In the genomic region with DNA sequence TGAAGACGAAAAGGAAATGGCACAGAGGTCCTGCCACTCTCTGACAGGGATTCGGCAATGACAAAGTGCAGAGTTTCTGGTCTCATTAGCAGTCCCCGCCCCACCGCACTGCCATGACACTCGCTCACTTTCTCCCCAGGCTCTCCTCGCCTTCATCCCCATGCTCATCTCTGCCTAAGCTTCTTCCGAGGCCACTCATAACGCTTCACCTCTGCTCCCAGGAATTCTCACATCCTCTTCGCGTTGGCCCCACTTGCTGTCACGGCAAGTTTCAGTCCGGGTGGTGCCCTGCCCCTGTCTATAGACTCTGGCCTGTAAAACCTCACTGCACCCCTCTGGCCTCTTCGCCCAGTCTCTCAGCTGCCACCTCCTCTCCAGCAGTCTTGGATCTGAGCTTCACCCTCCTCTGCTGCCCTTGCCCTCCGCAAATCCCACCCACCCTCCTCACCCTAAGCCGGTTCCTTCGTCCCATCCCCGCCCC, we compare ENCODE assay signal across 1 cellular context.
TF ChIP-seq lines count a peak whose summit lies in the region.

No MANE protein-coding gene starts in this region.

TF ChIP-seq in GM12878, 131 proteins besides CTCF, POLR2A, EP300 and RAD21 (continued from another document and continues in another):
- TF ChIP-seq, protein P1, sequence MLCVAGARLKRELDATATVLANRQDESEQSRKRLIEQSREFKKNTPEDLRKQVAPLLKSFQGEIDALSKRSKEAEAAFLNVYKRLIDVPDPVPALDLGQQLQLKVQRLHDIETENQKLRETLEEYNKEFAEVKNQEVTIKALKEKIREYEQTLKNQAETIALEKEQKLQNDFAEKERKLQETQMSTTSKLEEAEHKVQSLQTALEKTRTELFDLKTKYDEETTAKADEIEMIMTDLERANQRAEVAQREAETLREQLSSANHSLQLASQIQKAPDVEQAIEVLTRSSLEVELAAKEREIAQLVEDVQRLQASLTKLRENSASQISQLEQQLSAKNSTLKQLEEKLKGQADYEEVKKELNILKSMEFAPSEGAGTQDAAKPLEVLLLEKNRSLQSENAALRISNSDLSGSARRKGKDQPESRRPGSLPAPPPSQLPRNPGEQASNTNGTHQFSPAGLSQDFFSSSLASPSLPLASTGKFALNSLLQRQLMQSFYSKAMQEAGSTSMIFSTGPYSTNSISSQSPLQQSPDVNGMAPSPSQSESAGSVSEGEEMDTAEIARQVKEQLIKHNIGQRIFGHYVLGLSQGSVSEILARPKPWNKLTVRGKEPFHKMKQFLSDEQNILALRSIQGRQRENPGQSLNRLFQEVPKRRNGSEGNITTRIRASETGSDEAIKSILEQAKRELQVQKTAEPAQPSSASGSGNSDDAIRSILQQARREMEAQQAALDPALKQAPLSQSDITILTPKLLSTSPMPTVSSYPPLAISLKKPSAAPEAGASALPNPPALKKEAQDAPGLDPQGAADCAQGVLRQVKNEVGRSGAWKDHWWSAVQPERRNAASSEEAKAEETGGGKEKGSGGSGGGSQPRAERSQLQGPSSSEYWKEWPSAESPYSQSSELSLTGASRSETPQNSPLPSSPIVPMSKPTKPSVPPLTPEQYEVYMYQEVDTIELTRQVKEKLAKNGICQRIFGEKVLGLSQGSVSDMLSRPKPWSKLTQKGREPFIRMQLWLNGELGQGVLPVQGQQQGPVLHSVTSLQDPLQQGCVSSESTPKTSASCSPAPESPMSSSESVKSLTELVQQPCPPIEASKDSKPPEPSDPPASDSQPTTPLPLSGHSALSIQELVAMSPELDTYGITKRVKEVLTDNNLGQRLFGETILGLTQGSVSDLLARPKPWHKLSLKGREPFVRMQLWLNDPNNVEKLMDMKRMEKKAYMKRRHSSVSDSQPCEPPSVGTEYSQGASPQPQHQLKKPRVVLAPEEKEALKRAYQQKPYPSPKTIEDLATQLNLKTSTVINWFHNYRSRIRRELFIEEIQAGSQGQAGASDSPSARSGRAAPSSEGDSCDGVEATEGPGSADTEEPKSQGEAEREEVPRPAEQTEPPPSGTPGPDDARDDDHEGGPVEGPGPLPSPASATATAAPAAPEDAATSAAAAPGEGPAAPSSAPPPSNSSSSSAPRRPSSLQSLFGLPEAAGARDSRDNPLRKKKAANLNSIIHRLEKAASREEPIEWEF (IDR thresholded peaks at IDR 0.05; ENCODE audit: insufficient replicate concordance, low read depth, low read length) = no peak
- TF ChIP-seq YBX1 (IDR thresholded peaks at IDR 0.05) = no peak
- TF ChIP-seq, protein P2, sequence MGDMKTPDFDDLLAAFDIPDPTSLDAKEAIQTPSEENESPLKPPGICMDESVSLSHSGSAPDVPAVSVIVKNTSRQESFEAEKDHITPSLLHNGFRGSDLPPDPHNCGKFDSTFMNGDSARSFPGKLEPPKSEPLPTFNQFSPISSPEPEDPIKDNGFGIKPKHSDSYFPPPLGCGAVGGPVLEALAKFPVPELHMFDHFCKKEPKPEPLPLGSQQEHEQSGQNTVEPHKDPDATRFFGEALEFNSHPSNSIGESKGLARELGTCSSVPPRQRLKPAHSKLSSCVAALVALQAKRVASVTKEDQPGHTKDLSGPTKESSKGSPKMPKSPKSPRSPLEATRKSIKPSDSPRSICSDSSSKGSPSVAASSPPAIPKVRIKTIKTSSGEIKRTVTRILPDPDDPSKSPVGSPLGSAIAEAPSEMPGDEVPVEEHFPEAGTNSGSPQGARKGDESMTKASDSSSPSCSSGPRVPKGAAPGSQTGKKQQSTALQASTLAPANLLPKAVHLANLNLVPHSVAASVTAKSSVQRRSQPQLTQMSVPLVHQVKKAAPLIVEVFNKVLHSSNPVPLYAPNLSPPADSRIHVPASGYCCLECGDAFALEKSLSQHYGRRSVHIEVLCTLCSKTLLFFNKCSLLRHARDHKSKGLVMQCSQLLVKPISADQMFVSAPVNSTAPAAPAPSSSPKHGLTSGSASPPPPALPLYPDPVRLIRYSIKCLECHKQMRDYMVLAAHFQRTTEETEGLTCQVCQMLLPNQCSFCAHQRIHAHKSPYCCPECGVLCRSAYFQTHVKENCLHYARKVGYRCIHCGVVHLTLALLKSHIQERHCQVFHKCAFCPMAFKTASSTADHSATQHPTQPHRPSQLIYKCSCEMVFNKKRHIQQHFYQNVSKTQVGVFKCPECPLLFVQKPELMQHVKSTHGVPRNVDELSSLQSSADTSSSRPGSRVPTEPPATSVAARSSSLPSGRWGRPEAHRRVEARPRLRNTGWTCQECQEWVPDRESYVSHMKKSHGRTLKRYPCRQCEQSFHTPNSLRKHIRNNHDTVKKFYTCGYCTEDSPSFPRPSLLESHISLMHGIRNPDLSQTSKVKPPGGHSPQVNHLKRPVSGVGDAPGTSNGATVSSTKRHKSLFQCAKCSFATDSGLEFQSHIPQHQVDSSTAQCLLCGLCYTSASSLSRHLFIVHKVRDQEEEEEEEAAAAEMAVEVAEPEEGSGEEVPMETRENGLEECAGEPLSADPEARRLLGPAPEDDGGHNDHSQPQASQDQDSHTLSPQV (IDR thresholded peaks at IDR 0.05) = no peak
- TF ChIP-seq NR2C2 (IDR thresholded peaks at IDR 0.05; ENCODE audit: borderline replicate concordance, control insufficient read depth, insufficient read length, low read depth) = no peak
- 0 out of 2 replicates have a peak, but pooled peaks have one; percentile 15 for TF ChIP-seq TCF12 (IDR thresholded peaks at IDR 0.05; ENCODE audit: low read depth, low read length)
- TF ChIP-seq, protein P3, sequence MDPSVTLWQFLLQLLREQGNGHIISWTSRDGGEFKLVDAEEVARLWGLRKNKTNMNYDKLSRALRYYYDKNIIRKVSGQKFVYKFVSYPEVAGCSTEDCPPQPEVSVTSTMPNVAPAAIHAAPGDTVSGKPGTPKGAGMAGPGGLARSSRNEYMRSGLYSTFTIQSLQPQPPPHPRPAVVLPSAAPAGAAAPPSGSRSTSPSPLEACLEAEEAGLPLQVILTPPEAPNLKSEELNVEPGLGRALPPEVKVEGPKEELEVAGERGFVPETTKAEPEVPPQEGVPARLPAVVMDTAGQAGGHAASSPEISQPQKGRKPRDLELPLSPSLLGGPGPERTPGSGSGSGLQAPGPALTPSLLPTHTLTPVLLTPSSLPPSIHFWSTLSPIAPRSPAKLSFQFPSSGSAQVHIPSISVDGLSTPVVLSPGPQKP (IDR thresholded peaks at IDR 0.05; ENCODE audit: low read depth, low read length) = no peak
- no peak for TF ChIP-seq NFYA (IDR thresholded peaks at IDR 0.05; ENCODE audit: borderline replicate concordance, low read depth, low read length)
- peak; percentile 68; the same call in 1 of the 2 replicates for TF ChIP-seq NBN (IDR thresholded peaks at IDR 0.05)
- TF ChIP-seq POU2F2 (IDR thresholded peaks at IDR 0.05; ENCODE audit: borderline replicate concordance, low read depth, low read length) = no peak; the same call in 1 of the 3 replicates
- TF ChIP-seq, protein P4, sequence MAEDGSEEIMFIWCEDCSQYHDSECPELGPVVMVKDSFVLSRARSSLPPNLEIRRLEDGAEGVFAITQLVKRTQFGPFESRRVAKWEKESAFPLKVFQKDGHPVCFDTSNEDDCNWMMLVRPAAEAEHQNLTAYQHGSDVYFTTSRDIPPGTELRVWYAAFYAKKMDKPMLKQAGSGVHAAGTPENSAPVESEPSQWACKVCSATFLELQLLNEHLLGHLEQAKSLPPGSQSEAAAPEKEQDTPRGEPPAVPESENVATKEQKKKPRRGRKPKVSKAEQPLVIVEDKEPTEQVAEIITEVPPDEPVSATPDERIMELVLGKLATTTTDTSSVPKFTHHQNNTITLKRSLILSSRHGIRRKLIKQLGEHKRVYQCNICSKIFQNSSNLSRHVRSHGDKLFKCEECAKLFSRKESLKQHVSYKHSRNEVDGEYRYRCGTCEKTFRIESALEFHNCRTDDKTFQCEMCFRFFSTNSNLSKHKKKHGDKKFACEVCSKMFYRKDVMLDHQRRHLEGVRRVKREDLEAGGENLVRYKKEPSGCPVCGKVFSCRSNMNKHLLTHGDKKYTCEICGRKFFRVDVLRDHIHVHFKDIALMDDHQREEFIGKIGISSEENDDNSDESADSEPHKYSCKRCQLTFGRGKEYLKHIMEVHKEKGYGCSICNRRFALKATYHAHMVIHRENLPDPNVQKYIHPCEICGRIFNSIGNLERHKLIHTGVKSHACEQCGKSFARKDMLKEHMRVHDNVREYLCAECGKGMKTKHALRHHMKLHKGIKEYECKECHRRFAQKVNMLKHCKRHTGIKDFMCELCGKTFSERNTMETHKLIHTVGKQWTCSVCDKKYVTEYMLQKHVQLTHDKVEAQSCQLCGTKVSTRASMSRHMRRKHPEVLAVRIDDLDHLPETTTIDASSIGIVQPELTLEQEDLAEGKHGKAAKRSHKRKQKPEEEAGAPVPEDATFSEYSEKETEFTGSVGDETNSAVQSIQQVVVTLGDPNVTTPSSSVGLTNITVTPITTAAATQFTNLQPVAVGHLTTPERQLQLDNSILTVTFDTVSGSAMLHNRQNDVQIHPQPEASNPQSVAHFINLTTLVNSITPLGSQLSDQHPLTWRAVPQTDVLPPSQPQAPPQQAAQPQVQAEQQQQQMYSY (CRISPR knock-in tag; IDR thresholded peaks at IDR 0.05) = no peak
- no peak for TF ChIP-seq KDM1A (IDR thresholded peaks at IDR 0.05; ENCODE audit: borderline replicate concordance)
- no peak for TF ChIP-seq SUZ12 (IDR thresholded peaks at IDR 0.05; ENCODE audit: unreplicated experiment)
- TF ChIP-seq GABPA (IDR thresholded peaks at IDR 0.05; ENCODE audit: low read depth) = no peak
- TF ChIP-seq PAX5 (IDR thresholded peaks at IDR 0.05; ENCODE audit: borderline replicate concordance, low read depth, low read length) = no peak; the same call in 1 of the 2 replicates
- TF ChIP-seq, protein P5, sequence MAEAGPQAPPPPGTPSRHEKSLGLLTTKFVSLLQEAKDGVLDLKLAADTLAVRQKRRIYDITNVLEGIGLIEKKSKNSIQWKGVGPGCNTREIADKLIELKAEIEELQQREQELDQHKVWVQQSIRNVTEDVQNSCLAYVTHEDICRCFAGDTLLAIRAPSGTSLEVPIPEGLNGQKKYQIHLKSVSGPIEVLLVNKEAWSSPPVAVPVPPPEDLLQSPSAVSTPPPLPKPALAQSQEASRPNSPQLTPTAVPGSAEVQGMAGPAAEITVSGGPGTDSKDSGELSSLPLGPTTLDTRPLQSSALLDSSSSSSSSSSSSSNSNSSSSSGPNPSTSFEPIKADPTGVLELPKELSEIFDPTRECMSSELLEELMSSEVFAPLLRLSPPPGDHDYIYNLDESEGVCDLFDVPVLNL (IDR thresholded peaks at IDR 0.05; ENCODE audit: low read depth, low read length) = no peak
- no peak for TF ChIP-seq SMARCA5 (IDR thresholded peaks at IDR 0.05)
- TF ChIP-seq RELA (IDR thresholded peaks at IDR 0.05; ENCODE audit: borderline replicate concordance, partially characterized antibody) = no peak
- peak; percentile 76; the same call in 1 of the 2 replicates for TF ChIP-seq IRF4 (IDR thresholded peaks at IDR 0.05; ENCODE audit: low read depth, low read length)
- 0 out of 2 replicates have a peak, but pooled peaks have one; percentile 60 for TF ChIP-seq MTA3 (IDR thresholded peaks at IDR 0.05; ENCODE audit: borderline replicate concordance, low read length)
- TF ChIP-seq FOXM1 (IDR thresholded peaks at IDR 0.05; ENCODE audit: low read depth, low read length) = no peak; the same call in 1 of the 2 replicates
- no peak for TF ChIP-seq BACH1 (IDR thresholded peaks at IDR 0.05; ENCODE audit: borderline replicate concordance)
- no peak for TF ChIP-seq CBX3 (IDR thresholded peaks at IDR 0.05; ENCODE audit: borderline replicate concordance, low read depth)
- TF ChIP-seq RCOR1 (conservative IDR thresholded peaks at IDR 0.05; ENCODE audit: low read depth, low read length) = no peak
- peak; percentile 61; the same call in 1 of the 2 replicates for TF ChIP-seq SPI1 (IDR thresholded peaks at IDR 0.05; ENCODE audit: borderline replicate concordance, insufficient read depth, low read depth, low read length)
- TF ChIP-seq TCF3 (IDR thresholded peaks at IDR 0.05; ENCODE audit: borderline replicate concordance, insufficient read depth, low read depth, low read length) = no peak
- TF ChIP-seq, protein P6, sequence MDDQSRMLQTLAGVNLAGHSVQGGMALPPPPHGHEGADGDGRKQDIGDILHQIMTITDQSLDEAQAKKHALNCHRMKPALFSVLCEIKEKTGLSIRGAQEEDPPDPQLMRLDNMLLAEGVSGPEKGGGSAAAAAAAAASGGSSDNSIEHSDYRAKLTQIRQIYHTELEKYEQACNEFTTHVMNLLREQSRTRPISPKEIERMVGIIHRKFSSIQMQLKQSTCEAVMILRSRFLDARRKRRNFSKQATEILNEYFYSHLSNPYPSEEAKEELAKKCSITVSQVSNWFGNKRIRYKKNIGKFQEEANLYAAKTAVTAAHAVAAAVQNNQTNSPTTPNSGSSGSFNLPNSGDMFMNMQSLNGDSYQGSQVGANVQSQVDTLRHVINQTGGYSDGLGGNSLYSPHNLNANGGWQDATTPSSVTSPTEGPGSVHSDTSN (IDR thresholded peaks at IDR 0.05; ENCODE audit: insufficient replicate concordance, low read depth, low read length) = peak; percentile 54
- TF ChIP-seq PML (IDR thresholded peaks at IDR 0.05; ENCODE audit: low read length) = no peak
- TF ChIP-seq, protein P7, sequence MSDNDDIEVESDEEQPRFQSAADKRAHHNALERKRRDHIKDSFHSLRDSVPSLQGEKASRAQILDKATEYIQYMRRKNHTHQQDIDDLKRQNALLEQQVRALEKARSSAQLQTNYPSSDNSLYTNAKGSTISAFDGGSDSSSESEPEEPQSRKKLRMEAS (IDR thresholded peaks at IDR 0.05; ENCODE audit: low read depth, low read length) = no peak
- TF ChIP-seq, protein P8, sequence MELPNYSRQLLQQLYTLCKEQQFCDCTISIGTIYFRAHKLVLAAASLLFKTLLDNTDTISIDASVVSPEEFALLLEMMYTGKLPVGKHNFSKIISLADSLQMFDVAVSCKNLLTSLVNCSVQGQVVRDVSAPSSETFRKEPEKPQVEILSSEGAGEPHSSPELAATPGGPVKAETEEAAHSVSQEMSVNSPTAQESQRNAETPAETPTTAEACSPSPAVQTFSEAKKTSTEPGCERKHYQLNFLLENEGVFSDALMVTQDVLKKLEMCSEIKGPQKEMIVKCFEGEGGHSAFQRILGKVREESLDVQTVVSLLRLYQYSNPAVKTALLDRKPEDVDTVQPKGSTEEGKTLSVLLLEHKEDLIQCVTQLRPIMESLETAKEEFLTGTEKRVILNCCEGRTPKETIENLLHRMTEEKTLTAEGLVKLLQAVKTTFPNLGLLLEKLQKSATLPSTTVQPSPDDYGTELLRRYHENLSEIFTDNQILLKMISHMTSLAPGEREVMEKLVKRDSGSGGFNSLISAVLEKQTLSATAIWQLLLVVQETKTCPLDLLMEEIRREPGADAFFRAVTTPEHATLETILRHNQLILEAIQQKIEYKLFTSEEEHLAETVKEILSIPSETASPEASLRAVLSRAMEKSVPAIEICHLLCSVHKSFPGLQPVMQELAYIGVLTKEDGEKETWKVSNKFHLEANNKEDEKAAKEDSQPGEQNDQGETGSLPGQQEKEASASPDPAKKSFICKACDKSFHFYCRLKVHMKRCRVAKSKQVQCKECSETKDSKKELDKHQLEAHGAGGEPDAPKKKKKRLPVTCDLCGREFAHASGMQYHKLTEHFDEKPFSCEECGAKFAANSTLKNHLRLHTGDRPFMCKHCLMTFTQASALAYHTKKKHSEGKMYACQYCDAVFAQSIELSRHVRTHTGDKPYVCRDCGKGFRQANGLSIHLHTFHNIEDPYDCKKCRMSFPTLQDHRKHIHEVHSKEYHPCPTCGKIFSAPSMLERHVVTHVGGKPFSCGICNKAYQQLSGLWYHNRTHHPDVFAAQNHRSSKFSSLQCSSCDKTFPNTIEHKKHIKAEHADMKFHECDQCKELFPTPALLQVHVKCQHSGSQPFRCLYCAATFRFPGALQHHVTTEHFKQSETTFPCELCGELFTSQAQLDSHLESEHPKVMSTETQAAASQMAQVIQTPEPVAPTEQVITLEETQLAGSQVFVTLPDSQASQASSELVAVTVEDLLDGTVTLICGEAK (IDR thresholded peaks at IDR 0.05; ENCODE audit: borderline replicate concordance) = no peak
- TF ChIP-seq ZNF274 (IDR thresholded peaks at IDR 0.05; ENCODE audit: insufficient read depth, insufficient read length) = no peak
